ENCODE assay signal across 13 cellular contexts in the genomic region with DNA sequence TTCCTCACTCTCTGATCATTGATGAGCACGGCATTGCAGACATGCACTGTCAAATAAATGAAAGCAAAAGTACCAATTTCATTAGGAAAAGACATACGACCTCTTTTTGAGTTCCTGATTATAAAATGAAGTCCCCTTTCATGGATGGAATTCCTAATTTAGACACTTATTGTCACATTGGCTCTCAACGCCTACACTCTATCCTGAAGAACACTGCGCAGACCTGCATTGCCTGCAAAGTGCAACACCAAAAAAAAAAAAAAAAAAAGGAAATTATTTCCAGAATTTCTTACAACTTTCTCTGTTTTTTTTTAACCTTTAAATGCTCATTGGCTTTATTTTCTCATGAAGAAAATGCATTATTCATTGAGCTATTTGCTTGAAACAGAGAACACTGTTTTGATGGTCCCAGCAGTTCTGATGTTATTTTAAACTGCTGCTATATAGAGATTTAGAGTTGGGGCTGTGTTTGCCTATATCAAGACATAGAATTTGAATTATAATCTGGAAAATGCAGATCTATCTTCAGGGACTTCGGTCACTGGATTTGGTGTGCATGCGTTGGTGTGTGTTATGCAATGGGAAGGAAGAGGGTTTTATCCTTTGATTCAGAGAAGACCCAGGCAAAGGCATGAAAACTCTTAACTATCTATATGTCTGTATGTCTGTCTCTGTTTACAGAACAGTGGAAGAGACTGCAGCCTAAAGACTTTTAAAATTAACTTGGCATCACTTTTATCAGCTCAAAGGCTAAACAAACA. TPM values are rescaled to one million over a fixed set of nuclear protein-coding genes. Genes with fewer than 3 reads are reported as not detected.
DNase-seq lines count a peak whose midpoint lies in the region; ATAC-seq and TF ChIP-seq lines count a peak whose summit lies in the region.
"Had no signal": no experiment of that assay in that cellular context is flagged by ENCODE, and none has a peak within 500 bp of the region (broad histone marks: within the 10 kb centered on the region; RNA-seq: fewer than 3 reads in every experiment).

No MANE protein-coding gene starts in this region.

- CTCF ChIA-PET in CD4-positive, alpha-beta T cell (lab: Charles Lee) = no interaction called here

- peaks cover 69% of the 10 kb centered on the region for H3K27me3 Mint-ChIP-seq in CD4-positive, alpha-beta T cell
- H3K27me3 Mint-ChIP-seq in T-helper 17 cell (peaks cover 66% of the 10 kb centered on the region), glutamatergic neuron (ENCODE audit: unreplicated experiment) (peaks cover 14% of the 10 kb centered on the region)

- no peaks in the 10 kb centered on the region for H3K36me3 Mint-ChIP-seq in CD4-positive, alpha-beta T cell (ENCODE audit: low read depth)
- H3K36me3 Mint-ChIP-seq in T-helper 17 cell (ENCODE audit: low read depth) = no peaks in the 10 kb centered on the region
- H3K36me3 Mint-ChIP-seq in glutamatergic neuron (ENCODE audit: unreplicated experiment) = no peaks in the 10 kb centered on the region
- H3K36me3 Mint-ChIP-seq: naive B cell had no signal

- intact Hi-C loops in CD4-positive, alpha-beta T cell (cut with DNase I, micrococcal nuclease) = loop anchor here in 1 of 2 experiments (10.0 kb wide), 1 partner anchor 1468 kb away; no protein-coding TSS in a partner anchor
- intact Hi-C loops in sigmoid colon (cut with DNase I) = loop anchor here (5.0 kb wide), 1 partner anchor 335 kb away; no protein-coding TSS in a partner anchor

- no peak for DNase-seq in CD4-positive, alpha-beta T cell
- DNase-seq in T-helper 17 cell = no peak
- no peak for DNase-seq in glutamatergic neuron
- no peak for DNase-seq in sigmoid colon
- DNase-seq in NCI-H510A treated with DMSO at 0.1 percent for 48 hours (lab: John Stamatoyannopoulos, UW) = no peak
- no peak for DNase-seq in GM10266 (ENCODE audit: extremely low spot score)
- DNase-seq: activated T-cell treated with anti-CD3 and anti-CD28 coated beads, Interleukin-2, amount 50 U/mL, for 24 hours; naive B cell; NCI-H526 treated with DMSO at 0.1 percent for 48 hours; stimulated activated CD4-positive, alpha-beta T cell treated with anti-CD3 and anti-CD28 coated beads, Interleukin-15, amount 100 ng/mL, for 24 hours had no signal

- no peak for TF ChIP-seq EP300 in sigmoid colon (IDR thresholded peaks at IDR 0.05)

- H3K4me1 Mint-ChIP-seq in CD4-positive, alpha-beta T cell (ENCODE audit: low read depth) = peaks cover 23% of the 10 kb centered on the region
- H3K4me1 Mint-ChIP-seq in T-helper 17 cell = peaks cover 30% of the 10 kb centered on the region
- H3K4me1 Mint-ChIP-seq in glutamatergic neuron (ENCODE audit: low read depth, unreplicated experiment) = peaks cover 41% of the 10 kb centered on the region

- peak overlapping the region; percentile 16 for H3K4me3 Mint-ChIP-seq in CD4-positive, alpha-beta T cell
- peak overlapping the region; percentile 52 for H3K4me3 Mint-ChIP-seq in T-helper 17 cell
- peak overlapping the region; percentile 92 for H3K4me3 Mint-ChIP-seq in glutamatergic neuron (ENCODE audit: unreplicated experiment)

- no peak overlapping the region for H3K27ac ChIP-seq in CD4-positive, alpha-beta T cell (ENCODE audit: low read depth, low read length)
- H3K27ac ChIP-seq in sigmoid colon = peak overlapping the region in 2 of 4 donors; percentile 74 to 78
- H3K27ac ChIP-seq: SJSA1 had no signal

- H3K4me3 ChIP-seq in sigmoid colon = peak overlapping the region in 3 of 4 donors; percentile 66 to 70 (median 67)
- H3K4me3 ChIP-seq: SJSA1 had no signal

- H3K4me1 ChIP-seq in sigmoid colon = peaks cover 0 to 19% (median 15%) of the 10 kb centered on the region in 4 donors

- TF ChIP-seq POLR2A in sigmoid colon (IDR thresholded peaks at IDR 0.05) = no peak

- ATAC-seq in CD4-positive, alpha-beta T cell (ENCODE audit: poor library complexity) = no peak
- ATAC-seq in T-helper 17 cell = no peak
- ATAC-seq in GM21576 (IDR thresholded peaks at IDR 0.05; ENCODE audit: unreplicated experiment) = no peak
- ATAC-seq in GM19351 (IDR thresholded peaks at IDR 0.05; ENCODE audit: unreplicated experiment) = no peak

- 43 to 62% methylated on average over 6 of the region's 6 CpGs for WGBS in sigmoid colon, 2 donors

- POLR2A ChIA-PET in CD4-positive, alpha-beta T cell (lab: Charles Lee) = no interaction called here

- H3K27me3 ChIP-seq in CD4-positive, alpha-beta T cell (ENCODE audit: control insufficient read depth, insufficient read depth, low read length) = peaks cover 37% of the 10 kb centered on the region
- H3K27me3 ChIP-seq in sigmoid colon = peaks cover 0 to 11% (median 3%) of the 10 kb centered on the region in 3 donors

- H3K27ac Mint-ChIP-seq in CD4-positive, alpha-beta T cell = no peak overlapping the region
- no peak overlapping the region for H3K27ac Mint-ChIP-seq in T-helper 17 cell
- no peak overlapping the region for H3K27ac Mint-ChIP-seq in glutamatergic neuron (ENCODE audit: unreplicated experiment)
- H3K27ac Mint-ChIP-seq: activated T-cell treated with anti-CD3 and anti-CD28 coated beads, Interleukin-2, amount 50 U/mL, for 24 hours; naive B cell had no signal

- no peaks in the 10 kb centered on the region for H3K9me3 Mint-ChIP-seq in CD4-positive, alpha-beta T cell
- peaks cover 12% of the 10 kb centered on the region for H3K9me3 Mint-ChIP-seq in glutamatergic neuron (ENCODE audit: unreplicated experiment)
- H3K9me3 Mint-ChIP-seq: activated T-cell treated with anti-CD3 and anti-CD28 coated beads, Interleukin-2, amount 50 U/mL, for 24 hours had no signal

- no peaks in the 10 kb centered on the region for H3K9me3 ChIP-seq in CD4-positive, alpha-beta T cell (ENCODE audit: control insufficient read depth, low read length)
- H3K9me3 ChIP-seq in T-helper 17 cell (ENCODE audit: control insufficient read depth, low read length, poor library complexity, severe bottlenecking) (no peaks in the 10 kb centered on the region), sigmoid colon (no peaks in the 10 kb centered on the region)
- H3K9me3 ChIP-seq: SJSA1 had no signal

- TF ChIP-seq CTCF in CD4-positive, alpha-beta T cell (IDR thresholded peaks at IDR 0.05) = no peak
- TF ChIP-seq CTCF in glutamatergic neuron (IDR thresholded peaks at IDR 0.05; ENCODE audit: partially characterized antibody, unreplicated experiment) = no peak
- no peak for TF ChIP-seq CTCF in sigmoid colon (IDR thresholded peaks at IDR 0.05)
- TF ChIP-seq CTCF in GM10266 (IDR thresholded peaks at IDR 0.05; ENCODE audit: control insufficient read depth, insufficient read depth, low read depth, missing control alignments) = no peak

- H3K36me3 ChIP-seq in sigmoid colon = no peaks in the 10 kb centered on the region
- H3K36me3 ChIP-seq: SJSA1 had no signal

RNA-seq across cellular contexts. Expression of a gene that starts 1.8 kb away (rescaled TPM):
- total RNA-seq in CD4-positive, alpha-beta T cell = not detected
- total RNA-seq in T-helper 17 cell (not detected), glutamatergic neuron (ENCODE audit: unreplicated experiment) (7.3 TPM), sigmoid colon (10 to 100 TPM in 2 of 4 donors, 1 to 10 TPM in 2; 9.4 to 11.5 (median 10.3) TPM)
- polyA plus RNA-seq in sigmoid colon = 1 to 10 TPM in 1 of 3 donors, under 1 TPM in 1, not detected in 1; 0.60 to 1.3 TPM
- total RNA-seq: SJSA1 had no signal

Comparison
In these comparisons a context has a peak if more than half of its experiments do, and no peak if none do; other contexts are left out.
1. H3K4me3 Mint-ChIP-seq: peak in every context shown above with its lines; median percentile 92 in glutamatergic neuron; 52 in T-helper 17 cell; 16 in CD4-positive, alpha-beta T cell.